In genomic region chr1:10682114-10682445, GRCh38 we compare ENCODE assay signal across 18 cellular contexts.
DNase-seq lines count a peak whose midpoint lies in the region; ATAC-seq and TF ChIP-seq lines count a peak whose summit lies in the region.
"Had no signal": no experiment of that assay in that cellular context is flagged by ENCODE, and none has a peak within 500 bp of the region (broad histone marks: within the 10 kb centered on the region; RNA-seq: fewer than 3 reads in every experiment).

No MANE protein-coding gene starts in this region.

- peaks cover 26% of the 10 kb centered on the region for H3K36me3 Mint-ChIP-seq in central memory CD8-positive, alpha-beta T cell (ENCODE audit: insufficient read depth)
- no peaks in the 10 kb centered on the region for H3K36me3 Mint-ChIP-seq in stimulated activated effector memory CD8-positive, alpha-beta T cell treated with anti-CD3 and anti-CD28 coated beads, Interleukin-12 subunit alpha, Interleukin-12 subunit beta, amount 100 ng/mL, for 72 hours
- no peaks in the 10 kb centered on the region for H3K36me3 Mint-ChIP-seq in natural killer cell treated with Interleukin-12 subunit alpha and Interleukin-12 subunit beta and Interleukin-15 and Interleukin-18, amount 100 ng/mL, for 72 hours
- H3K36me3 Mint-ChIP-seq: activated naive CD8-positive, alpha-beta T cell treated with anti-CD3 and anti-CD28 coated beads, Interleukin-2, amount 10 ng/mL, durations not matched to agents 7 days and 5 days had no signal

- H3K9ac ChIP-seq in mucosa of rectum (ENCODE audit: low read depth in 1 of 2, low read length in 2 of 2) = no peak overlapping the region

- ATAC-seq in central memory CD8-positive, alpha-beta T cell (replicated peaks; ENCODE audit: extremely low read depth, poor library complexity, severe bottlenecking) = no peak
- ATAC-seq in stimulated activated effector memory CD8-positive, alpha-beta T cell treated with anti-CD3 and anti-CD28 coated beads, Interleukin-12 subunit alpha, Interleukin-12 subunit beta, amount 100 ng/mL, for 72 hours = no peak
- ATAC-seq in esophagus mucosa = no peak
- no peak for ATAC-seq in natural killer cell treated with Interleukin-12 subunit alpha and Interleukin-12 subunit beta and Interleukin-15 and Interleukin-18, amount 100 ng/mL, for 72 hours
- ATAC-seq in HG02623 (IDR thresholded peaks at IDR 0.05; ENCODE audit: unreplicated experiment) = no peak

- H3K9me3 ChIP-seq in HEK293 (ENCODE audit: control insufficient read depth, insufficient read depth, low read depth, low read length) (no peaks in the 10 kb centered on the region), mucosa of rectum (ENCODE audit: control insufficient read depth in 2 of 2, low read length in 2 of 2) (no peaks in the 10 kb centered on the region)
- H3K9me3 ChIP-seq: neutrophil, tibial artery had no signal

- no peak overlapping the region for H3K4me3 Mint-ChIP-seq in central memory CD8-positive, alpha-beta T cell
- H3K4me3 Mint-ChIP-seq in stimulated activated effector memory CD8-positive, alpha-beta T cell treated with anti-CD3 and anti-CD28 coated beads, Interleukin-12 subunit alpha, Interleukin-12 subunit beta, amount 100 ng/mL, for 72 hours = no peak overlapping the region
- no peak overlapping the region for H3K4me3 Mint-ChIP-seq in natural killer cell treated with Interleukin-12 subunit alpha and Interleukin-12 subunit beta and Interleukin-15 and Interleukin-18, amount 100 ng/mL, for 72 hours
- H3K4me3 Mint-ChIP-seq: activated naive CD8-positive, alpha-beta T cell treated with anti-CD3 and anti-CD28 coated beads, Interleukin-2, amount 10 ng/mL, durations not matched to agents 7 days and 5 days; IgD-negative memory B cell had no signal

- DNase-seq in central memory CD8-positive, alpha-beta T cell (ENCODE audit: low spot score in 2 of 2) = no peak
- DNase-seq in stimulated activated effector memory CD8-positive, alpha-beta T cell treated with anti-CD3 and anti-CD28 coated beads, Interleukin-12 subunit alpha, Interleukin-12 subunit beta, amount 100 ng/mL, for 72 hours (ENCODE audit: low spot score in 2 of 2) = no peak
- DNase-seq in natural killer cell treated with Interleukin-12 subunit alpha and Interleukin-12 subunit beta and Interleukin-15 and Interleukin-18, amount 100 ng/mL, for 72 hours (ENCODE audit: low spot score) = no peak
- DNase-seq: activated CD4-positive, alpha-beta T cell treated with anti-CD3 and anti-CD28 coated beads, Interleukin-2, amount 50 U/mL, for 4 hours; activated naive CD8-positive, alpha-beta T cell treated with anti-CD3 and anti-CD28 coated beads, Interleukin-2, amount 10 ng/mL, durations not matched to agents 7 days and 5 days; activated T-cell treated with anti-CD3 and anti-CD28 coated beads, Interleukin-2, amount 50 U/mL, for 48 hours; DND-41; NCI-H1048; NCI-H2081 treated with DMSO at 0.1 percent for 48 hours; stimulated activated CD4-positive, alpha-beta T cell treated with anti-CD3 and anti-CD28 coated beads, Interleukin-4, amount 100 ng/mL, for 4 hours; tibial artery had no signal

- peaks cover 45% of the 10 kb centered on the region for H3K4me1 Mint-ChIP-seq in central memory CD8-positive, alpha-beta T cell
- peaks cover 59% of the 10 kb centered on the region for H3K4me1 Mint-ChIP-seq in stimulated activated effector memory CD8-positive, alpha-beta T cell treated with anti-CD3 and anti-CD28 coated beads, Interleukin-12 subunit alpha, Interleukin-12 subunit beta, amount 100 ng/mL, for 72 hours
- H3K4me1 Mint-ChIP-seq in natural killer cell treated with Interleukin-12 subunit alpha and Interleukin-12 subunit beta and Interleukin-15 and Interleukin-18, amount 100 ng/mL, for 72 hours (ENCODE audit: low read depth in 2 of 2) = peaks cover 0 to 35% of the 10 kb centered on the region in 2 donors

- no peak overlapping the region for H3K27ac ChIP-seq in HEK293 (ENCODE audit: extremely low read depth, low read depth, low read length)
- H3K27ac ChIP-seq in mucosa of rectum (ENCODE audit: low read depth in 2 of 2, low read length in 2 of 2) = peak overlapping the region; percentile 18 to 61
- H3K27ac ChIP-seq: neutrophil had no signal

- no peak for TF ChIP-seq CTCF in HEK293 (tag by site-specific recombination; IDR thresholded peaks at IDR 0.05)

- H3K4me1 ChIP-seq in HEK293 (ENCODE audit: control insufficient read depth, insufficient read depth, low read length) (peaks cover 7% of the 10 kb centered on the region), mucosa of rectum (ENCODE audit: control insufficient read depth in 2 of 2, insufficient read depth in 2 of 2, low read length in 2 of 2) (peaks cover 47 to 68% of the 10 kb centered on the region in 2 donors)

- H3K27ac Mint-ChIP-seq in central memory CD8-positive, alpha-beta T cell (ENCODE audit: low read depth) = peak overlapping the region; percentile 39
- peak overlapping the region; percentile 3 for H3K27ac Mint-ChIP-seq in stimulated activated effector memory CD8-positive, alpha-beta T cell treated with anti-CD3 and anti-CD28 coated beads, Interleukin-12 subunit alpha, Interleukin-12 subunit beta, amount 100 ng/mL, for 72 hours
- peak overlapping the region in 1 of 2 donors; percentile 35 for H3K27ac Mint-ChIP-seq in natural killer cell treated with Interleukin-12 subunit alpha and Interleukin-12 subunit beta and Interleukin-15 and Interleukin-18, amount 100 ng/mL, for 72 hours
- H3K27ac Mint-ChIP-seq: activated naive CD8-positive, alpha-beta T cell treated with anti-CD3 and anti-CD28 coated beads, Interleukin-2, amount 10 ng/mL, durations not matched to agents 7 days and 5 days had no signal

- H3K36me3 ChIP-seq in HEK293 (ENCODE audit: control insufficient read depth in 2 of 2, insufficient read depth in 1 of 2, low read length in 2 of 2) (no peaks in the 10 kb centered on the region), mucosa of rectum (ENCODE audit: control insufficient read depth in 2 of 2, insufficient read depth in 2 of 2, low read length in 2 of 2) (peaks cover 0 to 3% of the 10 kb centered on the region in 2 donors)
- H3K36me3 ChIP-seq: tibial artery had no signal

- H3K9me3 Mint-ChIP-seq in central memory CD8-positive, alpha-beta T cell = no peaks in the 10 kb centered on the region
- no peaks in the 10 kb centered on the region for H3K9me3 Mint-ChIP-seq in stimulated activated effector memory CD8-positive, alpha-beta T cell treated with anti-CD3 and anti-CD28 coated beads, Interleukin-12 subunit alpha, Interleukin-12 subunit beta, amount 100 ng/mL, for 72 hours
- H3K9me3 Mint-ChIP-seq in natural killer cell treated with Interleukin-12 subunit alpha and Interleukin-12 subunit beta and Interleukin-15 and Interleukin-18, amount 100 ng/mL, for 72 hours = no peaks in the 10 kb centered on the region
- H3K9me3 Mint-ChIP-seq: activated naive CD8-positive, alpha-beta T cell treated with anti-CD3 and anti-CD28 coated beads, Interleukin-2, amount 10 ng/mL, durations not matched to agents 7 days and 5 days; IgD-negative memory B cell had no signal

- POLR2A ChIA-PET in HEK293 (lab: Yijun Ruan, JAX) = no interaction called here

- H3K4me3 ChIP-seq in HEK293 (ENCODE audit: low read depth, low read length) (no peak overlapping the region), mucosa of rectum (ENCODE audit: low read length in 2 of 2) (no peak overlapping the region)
- H3K4me3 ChIP-seq: skin epidermis, tibial artery had no signal

- no peaks in the 10 kb centered on the region for H3K27me3 Mint-ChIP-seq in central memory CD8-positive, alpha-beta T cell
- no peaks in the 10 kb centered on the region for H3K27me3 Mint-ChIP-seq in natural killer cell treated with Interleukin-12 subunit alpha and Interleukin-12 subunit beta and Interleukin-15 and Interleukin-18, amount 100 ng/mL, for 72 hours
- H3K27me3 Mint-ChIP-seq: activated naive CD8-positive, alpha-beta T cell treated with anti-CD3 and anti-CD28 coated beads, Interleukin-2, amount 10 ng/mL, durations not matched to agents 7 days and 5 days; IgD-negative memory B cell had no signal

- CTCF ChIA-PET in HEK293 (lab: Yijun Ruan, JAX) = interaction anchor here (0.7 to 1.1 kb wide), 2 partner anchors 11 to 16 kb away, joined by 3 to 4 read pairs; no protein-coding TSS in a partner anchor

- H3K27me3 ChIP-seq in mucosa of rectum (ENCODE audit: control insufficient read depth in 2 of 2, insufficient read depth in 2 of 2, low read length in 2 of 2) = no peaks in the 10 kb centered on the region
- H3K27me3 ChIP-seq: neutrophil, tibial artery had no signal

TF ChIP-seq in HEK293, 187 proteins besides CTCF, POLR2A, EP300 and RAD21:
- TF ChIP-seq HOXA7 (CRISPR knock-in tag; IDR thresholded peaks at IDR 0.05; ENCODE audit: borderline replicate concordance) = no peak
- TF ChIP-seq ZNF341 (tag by site-specific recombination; IDR thresholded peaks at IDR 0.05; ENCODE audit: low read depth) = peak; percentile 76
